Comparison of ENCODE assay signal across 24 cellular contexts in the genomic region with DNA sequence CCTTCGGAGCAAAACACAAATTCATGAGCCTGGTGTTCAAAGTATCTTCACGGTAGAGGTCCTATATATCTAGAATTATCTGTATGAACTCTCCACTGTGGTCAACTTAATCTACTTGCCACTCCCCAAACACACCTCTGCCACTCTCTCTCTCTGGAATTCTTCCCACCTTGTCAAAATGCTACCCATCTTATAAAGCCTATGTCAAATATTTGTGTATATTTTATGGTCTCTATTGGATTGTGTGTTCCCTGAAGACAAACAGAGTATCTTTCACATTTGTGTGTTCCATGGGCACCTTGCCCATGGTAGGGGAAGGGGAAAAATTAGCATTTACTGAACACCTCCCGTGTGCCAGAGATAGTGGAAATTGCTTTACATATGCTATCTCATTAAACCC.
"Had no signal": no experiment of that assay in that cellular context is flagged by ENCODE, and none has a peak within 500 bp of the region (broad histone marks: within the 10 kb centered on the region; RNA-seq: fewer than 3 reads in every experiment).

No MANE protein-coding gene starts in this region.

- H3K4me1 ChIP-seq: gastrocnemius medialis, left lung, psoas muscle, testis had no signal

- H3K36me3 ChIP-seq: gastrocnemius medialis, left lung, sigmoid colon, spleen, tibial artery had no signal

- H3K9me3 ChIP-seq: gastrocnemius medialis, left lung, psoas muscle, sigmoid colon, spleen, testis, tibial artery had no signal

- DNase-seq: effector CD8-positive, alpha-beta T cell; endodermal cell; foreskin fibroblast; gastrocnemius medialis; head of caudate nucleus; left lung; mesendoderm; midbrain; naive thymus-derived CD8-positive, alpha-beta T cell; nephron progenitor cell; nucleus accumbens; psoas muscle; right cardiac atrium; sigmoid colon; spleen; stimulated activated CD4-positive, alpha-beta T cell treated with anti-CD3 and anti-CD28 coated beads, Interleukin-4, amount 100 ng/mL, for 4 hours; stimulated activated naive CD8-positive, alpha-beta T cell treated with anti-CD3 and anti-CD28 coated beads, Interleukin-15, Interleukin-2, amounts not matched to agents 100 U/mL and 50 U/mL, for 24 hours; substantia nigra; testis; tibial artery had no signal

- H3K27ac ChIP-seq: epithelial cell of prostate, gastrocnemius medialis, left lung, psoas muscle, spleen, testis, tibial artery had no signal

- H3K27me3 ChIP-seq: gastrocnemius medialis, left lung, sigmoid colon, spleen, testis, tibial artery had no signal

- FAIRE-seq: keratinocyte had no signal

- ATAC-seq: esophagus mucosa; gastrocnemius medialis; left lung; naive thymus-derived CD8-positive, alpha-beta T cell; psoas muscle; right cardiac atrium; stimulated activated memory B cell treated with anti-CD40 and anti-IgM and Interleukin-4, amounts not matched to agents 10 μg/mL and 1 μg/mL and 100 μg/mL, for 72 hours; stimulated activated naive CD8-positive, alpha-beta T cell treated with anti-CD3 and anti-CD28 coated beads, Interleukin-15, Interleukin-2, amounts not matched to agents 100 U/mL and 50 U/mL, for 24 hours had no signal

- H3K4me3 ChIP-seq: gastrocnemius medialis, left lung, psoas muscle, sigmoid colon, spleen, testis, tibial artery had no signal
